9 cellular contexts compared by ENCODE assay signal in the genomic region with DNA sequence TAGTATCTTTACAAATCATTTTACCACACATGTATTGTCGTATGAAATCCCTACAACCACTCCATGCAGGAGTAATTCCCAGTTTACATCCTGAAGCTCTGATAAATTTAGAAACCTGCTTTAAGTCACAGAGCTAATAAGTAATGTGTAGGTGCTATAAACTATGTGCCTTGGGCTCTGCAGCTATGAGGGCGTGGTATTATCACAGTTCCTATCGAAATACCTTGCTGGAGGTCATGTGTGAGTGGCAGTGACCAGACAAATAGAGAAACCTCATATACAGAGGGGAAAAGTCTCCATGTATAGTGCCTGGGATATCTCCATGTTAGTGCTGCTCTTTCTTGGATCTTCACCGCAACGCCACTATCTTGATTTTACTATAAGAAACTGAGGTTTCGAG. TPM values are rescaled to one million over a fixed set of nuclear protein-coding genes. Genes with fewer than 3 reads are reported as not detected.
DNase-seq lines count a peak whose midpoint lies in the region; ATAC-seq and TF ChIP-seq lines count a peak whose summit lies in the region.
"Had no signal": no experiment of that assay in that cellular context is flagged by ENCODE, and none has a peak within 500 bp of the region (broad histone marks: within the 10 kb centered on the region; RNA-seq: fewer than 3 reads in every experiment).

No MANE protein-coding gene starts in this region.

- no peak overlapping the region for H3K4me2 ChIP-seq in fibroblast of lung (ENCODE audit: extremely low read depth, insufficient read depth, low read length)

- no peak overlapping the region for H2AFZ ChIP-seq in fibroblast of lung (ENCODE audit: low read length)

- no peaks in the 10 kb centered on the region for H3K9me3 ChIP-seq in fibroblast of lung (ENCODE audit: control insufficient read depth, insufficient read depth, low read depth, low read length)
- no peaks in the 10 kb centered on the region for H3K9me3 ChIP-seq in skeletal muscle tissue (ENCODE audit: control insufficient read depth in 3 of 3, low read length in 3 of 3)
- H3K9me3 ChIP-seq in mucosa of descending colon, result no peaks in the 10 kb centered on the region

- H3K9ac ChIP-seq in fibroblast of lung (ENCODE audit: insufficient read depth, low read length) (no peak overlapping the region), skeletal muscle tissue (ENCODE audit: low read depth in 1 of 3, low read length in 3 of 3) (peak overlapping the region in 1 of 3 donors; percentile 92)

- intact Hi-C loops in mucosa of descending colon (cut with DNase I, micrococcal nuclease), result no loop called here

- TF ChIP-seq CTCF in GM12865 (IDR thresholded peaks at IDR 0.05; ENCODE audit: insufficient read depth, low read depth, low read length, missing control alignments), result no peak
- TF ChIP-seq CTCF in VCaP (conservative IDR thresholded peaks at IDR 0.05), result no peak
- TF ChIP-seq CTCF in fibroblast of lung (conservative IDR thresholded peaks at IDR 0.05 in 1 of 2, IDR thresholded peaks at IDR 0.05 in 1 of 2; ENCODE audit: low read depth in 1 of 2, low read length in 2 of 2), result no peak
- no peak for TF ChIP-seq CTCF in mucosa of descending colon (IDR thresholded peaks at IDR 0.05)

- no peaks in the 10 kb centered on the region for H3K27me3 ChIP-seq in fibroblast of lung (ENCODE audit: control insufficient read depth, insufficient read depth, low read length)
- peaks cover 0 to 3% (median 0%) of the 10 kb centered on the region in 3 donors for H3K27me3 ChIP-seq in skeletal muscle tissue (ENCODE audit: control insufficient read depth in 3 of 3, insufficient read depth in 3 of 3, low read length in 3 of 3)

- ATAC-seq in mucosa of descending colon (no peak), GM19324 (IDR thresholded peaks at IDR 0.05; ENCODE audit: low FRiP score, unreplicated experiment) (no peak)

- no peak for DNase-seq in GM12865 (ENCODE audit: low read depth)
- no peak for DNase-seq in fibroblast of lung (ENCODE audit: low read depth in 2 of 2)
- DNase-seq in NCI-H1930 (lab: John Stamatoyannopoulos, UW), result no peak
- no peak for DNase-seq in NCI-H146 (lab: John Stamatoyannopoulos, UW)
- no peak for DNase-seq in mucosa of descending colon
- DNase-seq: NCI-H2171 had no signal

- H4K20me1 ChIP-seq in fibroblast of lung (ENCODE audit: control insufficient read depth, extremely low read depth, insufficient read depth, low read length), result no peaks in the 10 kb centered on the region

- peaks cover 39% of the 10 kb centered on the region for H3K79me2 ChIP-seq in fibroblast of lung (ENCODE audit: control insufficient read depth, insufficient read depth, low read length)

- peak overlapping the region; percentile 83 for H3K4me3 ChIP-seq in GM12865 (ENCODE audit: low read depth, low read length)
- H3K4me3 ChIP-seq in fibroblast of lung (replicated peaks in 1 of 4; ENCODE audit: control extremely low read depth in 1 of 4, insufficient read depth in 1 of 4, low read depth in 3 of 4, low read length in 4 of 4), result peak overlapping the region in 2 of 4 experiments; percentile 82 to 99
- peak overlapping the region; percentile 82 to 96 (median 93) for H3K4me3 ChIP-seq in skeletal muscle tissue (ENCODE audit: low read length in 3 of 3)
- no peak overlapping the region for H3K4me3 ChIP-seq in mucosa of descending colon

- peaks cover 2% of the 10 kb centered on the region for H3K4me1 ChIP-seq in fibroblast of lung (ENCODE audit: control insufficient read depth, extremely low read depth, insufficient read depth, low read length)
- peaks cover 10 to 12% (median 11%) of the 10 kb centered on the region in 3 donors for H3K4me1 ChIP-seq in skeletal muscle tissue (ENCODE audit: control insufficient read depth in 3 of 3, insufficient read depth in 3 of 3, low read length in 3 of 3)
- peaks cover 13% of the 10 kb centered on the region for H3K4me1 ChIP-seq in mucosa of descending colon (ENCODE audit: low read depth)

- H3K27ac ChIP-seq in VCaP (peak overlapping the region; percentile 94), fibroblast of lung (ENCODE audit: insufficient read depth, low read length) (peak overlapping the region; percentile 90), skeletal muscle tissue (ENCODE audit: low read depth, low read length) (peak overlapping the region; percentile 97)

- no peaks in the 10 kb centered on the region for H3K36me3 ChIP-seq in fibroblast of lung (ENCODE audit: control insufficient read depth, insufficient read depth, low read length)
- H3K36me3 ChIP-seq in skeletal muscle tissue (ENCODE audit: control insufficient read depth in 3 of 3, insufficient read depth in 3 of 3, low read length in 3 of 3), result no peaks in the 10 kb centered on the region
- no peaks in the 10 kb centered on the region for H3K36me3 ChIP-seq in mucosa of descending colon (ENCODE audit: low read depth)

RNA-seq across cellular contexts. Expression of gene TBC1D15, which starts 0.9 kb away (rescaled TPM):
- total RNA-seq in fibroblast of lung, result 28.8 and 31.4 TPM in 2 replicates
- 40.4 and 45.2 TPM in 2 replicates for polyA plus RNA-seq in fibroblast of lung
- polyA plus RNA-seq in fibroblast of lung (2012), result 24.8 and 26.8 TPM in 2 replicates
- polyA minus RNA-seq in fibroblast of lung (ENCODE audit: low replicate concordance), result 0.31 and 4.0 TPM in 2 replicates
- total RNA-seq in skeletal muscle tissue, result 20.9 TPM
- total RNA-seq in mucosa of descending colon, result 10 to 100 TPM; 29.8 to 47.7 (median 30.0) TPM
